ENCODE assay signal across 2 cellular contexts in genomic region chr18:74186661-74187060, GRCh38.
TF ChIP-seq lines count a peak whose summit lies in the region.

No MANE protein-coding gene starts in this region.

TF ChIP-seq in GM23338, 12 proteins besides CTCF, POLR2A, EP300 and RAD21 (continued from another document):
- no peak for TF ChIP-seq REST (IDR thresholded peaks at IDR 0.05; ENCODE audit: unreplicated experiment)
- no peak for TF ChIP-seq JUNB (IDR thresholded peaks at IDR 0.05; ENCODE audit: unreplicated experiment)
- TF ChIP-seq STAT1 (IDR thresholded peaks at IDR 0.05; ENCODE audit: unreplicated experiment): no peak
- TF ChIP-seq EZH2 (IDR thresholded peaks at IDR 0.05; ENCODE audit: low read depth, unreplicated experiment): no peak
- no peak for TF ChIP-seq CREB1 (CRISPR knock-in tag; IDR thresholded peaks at IDR 0.05; ENCODE audit: low read depth)
- TF ChIP-seq, protein P1, sequence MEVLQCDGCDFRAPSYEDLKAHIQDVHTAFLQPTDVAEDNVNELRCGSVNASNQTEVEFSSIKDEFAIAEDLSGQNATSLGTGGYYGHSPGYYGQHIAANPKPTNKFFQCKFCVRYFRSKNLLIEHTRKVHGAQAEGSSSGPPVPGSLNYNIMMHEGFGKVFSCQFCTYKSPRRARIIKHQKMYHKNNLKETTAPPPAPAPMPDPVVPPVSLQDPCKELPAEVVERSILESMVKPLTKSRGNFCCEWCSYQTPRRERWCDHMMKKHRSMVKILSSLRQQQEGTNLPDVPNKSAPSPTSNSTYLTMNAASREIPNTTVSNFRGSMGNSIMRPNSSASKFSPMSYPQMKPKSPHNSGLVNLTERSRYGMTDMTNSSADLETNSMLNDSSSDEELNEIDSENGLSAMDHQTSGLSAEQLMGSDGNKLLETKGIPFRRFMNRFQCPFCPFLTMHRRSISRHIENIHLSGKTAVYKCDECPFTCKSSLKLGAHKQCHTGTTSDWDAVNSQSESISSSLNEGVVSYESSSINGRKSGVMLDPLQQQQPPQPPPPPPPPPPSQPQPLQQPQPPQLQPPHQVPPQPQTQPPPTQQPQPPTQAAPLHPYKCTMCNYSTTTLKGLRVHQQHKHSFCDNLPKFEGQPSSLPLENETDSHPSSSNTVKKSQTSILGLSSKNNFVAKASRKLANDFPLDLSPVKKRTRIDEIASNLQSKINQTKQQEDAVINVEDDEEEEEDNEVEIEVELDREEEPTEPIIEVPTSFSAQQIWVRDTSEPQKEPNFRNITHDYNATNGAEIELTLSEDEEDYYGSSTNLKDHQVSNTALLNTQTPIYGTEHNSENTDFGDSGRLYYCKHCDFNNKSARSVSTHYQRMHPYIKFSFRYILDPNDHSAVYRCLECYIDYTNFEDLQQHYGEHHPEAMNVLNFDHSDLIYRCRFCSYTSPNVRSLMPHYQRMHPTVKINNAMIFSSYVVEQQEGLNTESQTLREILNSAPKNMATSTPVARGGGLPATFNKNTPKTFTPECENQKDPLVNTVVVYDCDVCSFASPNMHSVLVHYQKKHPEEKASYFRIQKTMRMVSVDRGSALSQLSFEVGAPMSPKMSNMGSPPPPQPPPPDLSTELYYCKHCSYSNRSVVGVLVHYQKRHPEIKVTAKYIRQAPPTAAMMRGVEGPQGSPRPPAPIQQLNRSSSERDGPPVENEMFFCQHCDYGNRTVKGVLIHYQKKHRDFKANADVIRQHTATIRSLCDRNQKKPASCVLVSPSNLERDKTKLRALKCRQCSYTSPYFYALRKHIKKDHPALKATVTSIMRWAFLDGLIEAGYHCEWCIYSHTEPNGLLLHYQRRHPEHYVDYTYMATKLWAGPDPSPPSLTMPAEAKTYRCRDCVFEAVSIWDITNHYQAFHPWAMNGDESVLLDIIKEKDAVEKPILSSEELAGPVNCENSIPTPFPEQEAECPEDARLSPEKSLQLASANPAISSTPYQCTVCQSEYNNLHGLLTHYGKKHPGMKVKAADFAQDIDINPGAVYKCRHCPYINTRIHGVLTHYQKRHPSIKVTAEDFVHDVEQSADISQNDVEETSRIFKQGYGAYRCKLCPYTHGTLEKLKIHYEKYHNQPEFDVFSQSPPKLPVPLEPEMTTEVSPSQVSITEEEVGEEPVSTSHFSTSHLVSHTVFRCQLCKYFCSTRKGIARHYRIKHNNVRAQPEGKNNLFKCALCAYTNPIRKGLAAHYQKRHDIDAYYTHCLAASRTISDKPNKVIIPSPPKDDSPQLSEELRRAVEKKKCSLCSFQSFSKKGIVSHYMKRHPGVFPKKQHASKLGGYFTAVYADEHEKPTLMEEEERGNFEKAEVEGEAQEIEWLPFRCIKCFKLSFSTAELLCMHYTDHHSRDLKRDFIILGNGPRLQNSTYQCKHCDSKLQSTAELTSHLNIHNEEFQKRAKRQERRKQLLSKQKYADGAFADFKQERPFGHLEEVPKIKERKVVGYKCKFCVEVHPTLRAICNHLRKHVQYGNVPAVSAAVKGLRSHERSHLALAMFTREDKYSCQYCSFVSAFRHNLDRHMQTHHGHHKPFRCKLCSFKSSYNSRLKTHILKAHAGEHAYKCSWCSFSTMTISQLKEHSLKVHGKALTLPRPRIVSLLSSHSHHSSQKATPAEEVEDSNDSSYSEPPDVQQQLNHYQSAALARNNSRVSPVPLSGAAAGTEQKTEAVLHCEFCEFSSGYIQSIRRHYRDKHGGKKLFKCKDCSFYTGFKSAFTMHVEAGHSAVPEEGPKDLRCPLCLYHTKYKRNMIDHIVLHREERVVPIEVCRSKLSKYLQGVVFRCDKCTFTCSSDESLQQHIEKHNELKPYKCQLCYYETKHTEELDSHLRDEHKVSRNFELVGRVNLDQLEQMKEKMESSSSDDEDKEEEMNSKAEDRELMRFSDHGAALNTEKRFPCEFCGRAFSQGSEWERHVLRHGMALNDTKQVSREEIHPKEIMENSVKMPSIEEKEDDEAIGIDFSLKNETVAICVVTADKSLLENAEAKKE (CRISPR knock-in tag; IDR thresholded peaks at IDR 0.05): no peak
- TF ChIP-seq, protein P2, sequence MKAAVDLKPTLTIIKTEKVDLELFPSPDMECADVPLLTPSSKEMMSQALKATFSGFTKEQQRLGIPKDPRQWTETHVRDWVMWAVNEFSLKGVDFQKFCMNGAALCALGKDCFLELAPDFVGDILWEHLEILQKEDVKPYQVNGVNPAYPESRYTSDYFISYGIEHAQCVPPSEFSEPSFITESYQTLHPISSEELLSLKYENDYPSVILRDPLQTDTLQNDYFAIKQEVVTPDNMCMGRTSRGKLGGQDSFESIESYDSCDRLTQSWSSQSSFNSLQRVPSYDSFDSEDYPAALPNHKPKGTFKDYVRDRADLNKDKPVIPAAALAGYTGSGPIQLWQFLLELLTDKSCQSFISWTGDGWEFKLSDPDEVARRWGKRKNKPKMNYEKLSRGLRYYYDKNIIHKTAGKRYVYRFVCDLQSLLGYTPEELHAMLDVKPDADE (IDR thresholded peaks at IDR 0.05): no peak
- no peak for TF ChIP-seq POLR2AphosphoS5 (IDR thresholded peaks at IDR 0.05; ENCODE audit: low read depth)
- TF ChIP-seq ZNF114 (CRISPR knock-in tag; IDR thresholded peaks at IDR 0.05): no peak
- TF ChIP-seq ZNF331 (CRISPR knock-in tag; IDR thresholded peaks at IDR 0.05; ENCODE audit: low read depth): no peak

TF ChIP-seq in WTC11, 78 proteins besides CTCF, POLR2A, EP300 and RAD21 (continued from another document):
- TF ChIP-seq ZSCAN18 (CRISPR knock-in tag; IDR thresholded peaks at IDR 0.05) (no peak), ZNF416 (CRISPR knock-in tag; IDR thresholded peaks at IDR 0.05) (no peak), ETV6 (CRISPR knock-in tag; IDR thresholded peaks at IDR 0.05) (no peak), ATF6 (CRISPR knock-in tag; IDR thresholded peaks at IDR 0.05) (no peak), JUN (CRISPR knock-in tag; IDR thresholded peaks at IDR 0.05) (no peak), FOXK1 (CRISPR knock-in tag; IDR thresholded peaks at IDR 0.05) (no peak), SOX15 (CRISPR knock-in tag; IDR thresholded peaks at IDR 0.05) (no peak), FOXP1 (CRISPR knock-in tag; IDR thresholded peaks at IDR 0.05; ENCODE audit: borderline replicate concordance) (no peak), TP53 (CRISPR knock-in tag; IDR thresholded peaks at IDR 0.05) (no peak), NFATC4 (CRISPR knock-in tag; IDR thresholded peaks at IDR 0.05) (no peak), ELF4 (CRISPR knock-in tag; IDR thresholded peaks at IDR 0.05; ENCODE audit: low read depth) (no peak), KAT7 (CRISPR knock-in tag; IDR thresholded peaks at IDR 0.05; ENCODE audit: borderline replicate concordance) (no peak), ZNF138 (CRISPR knock-in tag; conservative IDR thresholded peaks at IDR 0.05) (no peak)
- TF ChIP-seq, protein P3, sequence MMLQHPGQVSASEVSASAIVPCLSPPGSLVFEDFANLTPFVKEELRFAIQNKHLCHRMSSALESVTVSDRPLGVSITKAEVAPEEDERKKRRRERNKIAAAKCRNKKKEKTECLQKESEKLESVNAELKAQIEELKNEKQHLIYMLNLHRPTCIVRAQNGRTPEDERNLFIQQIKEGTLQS (CRISPR knock-in tag; conservative IDR thresholded peaks at IDR 0.05): no peak
- TF ChIP-seq, protein P4, sequence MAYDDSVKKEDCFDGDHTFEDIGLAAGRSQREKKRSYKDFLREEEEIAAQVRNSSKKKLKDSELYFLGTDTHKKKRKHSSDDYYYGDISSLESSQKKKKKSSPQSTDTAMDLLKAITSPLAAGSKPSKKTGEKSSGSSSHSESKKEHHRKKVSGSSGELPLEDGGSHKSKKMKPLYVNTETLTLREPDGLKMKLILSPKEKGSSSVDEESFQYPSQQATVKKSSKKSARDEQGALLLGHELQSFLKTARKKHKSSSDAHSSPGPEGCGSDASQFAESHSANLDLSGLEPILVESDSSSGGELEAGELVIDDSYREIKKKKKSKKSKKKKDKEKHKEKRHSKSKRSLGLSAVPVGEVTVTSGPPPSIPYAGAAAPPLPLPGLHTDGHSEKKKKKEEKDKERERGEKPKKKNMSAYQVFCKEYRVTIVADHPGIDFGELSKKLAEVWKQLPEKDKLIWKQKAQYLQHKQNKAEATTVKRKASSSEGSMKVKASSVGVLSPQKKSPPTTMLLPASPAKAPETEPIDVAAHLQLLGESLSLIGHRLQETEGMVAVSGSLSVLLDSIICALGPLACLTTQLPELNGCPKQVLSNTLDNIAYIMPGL (CRISPR knock-in tag; IDR thresholded peaks at IDR 0.05): no peak
- TF ChIP-seq, protein P5, sequence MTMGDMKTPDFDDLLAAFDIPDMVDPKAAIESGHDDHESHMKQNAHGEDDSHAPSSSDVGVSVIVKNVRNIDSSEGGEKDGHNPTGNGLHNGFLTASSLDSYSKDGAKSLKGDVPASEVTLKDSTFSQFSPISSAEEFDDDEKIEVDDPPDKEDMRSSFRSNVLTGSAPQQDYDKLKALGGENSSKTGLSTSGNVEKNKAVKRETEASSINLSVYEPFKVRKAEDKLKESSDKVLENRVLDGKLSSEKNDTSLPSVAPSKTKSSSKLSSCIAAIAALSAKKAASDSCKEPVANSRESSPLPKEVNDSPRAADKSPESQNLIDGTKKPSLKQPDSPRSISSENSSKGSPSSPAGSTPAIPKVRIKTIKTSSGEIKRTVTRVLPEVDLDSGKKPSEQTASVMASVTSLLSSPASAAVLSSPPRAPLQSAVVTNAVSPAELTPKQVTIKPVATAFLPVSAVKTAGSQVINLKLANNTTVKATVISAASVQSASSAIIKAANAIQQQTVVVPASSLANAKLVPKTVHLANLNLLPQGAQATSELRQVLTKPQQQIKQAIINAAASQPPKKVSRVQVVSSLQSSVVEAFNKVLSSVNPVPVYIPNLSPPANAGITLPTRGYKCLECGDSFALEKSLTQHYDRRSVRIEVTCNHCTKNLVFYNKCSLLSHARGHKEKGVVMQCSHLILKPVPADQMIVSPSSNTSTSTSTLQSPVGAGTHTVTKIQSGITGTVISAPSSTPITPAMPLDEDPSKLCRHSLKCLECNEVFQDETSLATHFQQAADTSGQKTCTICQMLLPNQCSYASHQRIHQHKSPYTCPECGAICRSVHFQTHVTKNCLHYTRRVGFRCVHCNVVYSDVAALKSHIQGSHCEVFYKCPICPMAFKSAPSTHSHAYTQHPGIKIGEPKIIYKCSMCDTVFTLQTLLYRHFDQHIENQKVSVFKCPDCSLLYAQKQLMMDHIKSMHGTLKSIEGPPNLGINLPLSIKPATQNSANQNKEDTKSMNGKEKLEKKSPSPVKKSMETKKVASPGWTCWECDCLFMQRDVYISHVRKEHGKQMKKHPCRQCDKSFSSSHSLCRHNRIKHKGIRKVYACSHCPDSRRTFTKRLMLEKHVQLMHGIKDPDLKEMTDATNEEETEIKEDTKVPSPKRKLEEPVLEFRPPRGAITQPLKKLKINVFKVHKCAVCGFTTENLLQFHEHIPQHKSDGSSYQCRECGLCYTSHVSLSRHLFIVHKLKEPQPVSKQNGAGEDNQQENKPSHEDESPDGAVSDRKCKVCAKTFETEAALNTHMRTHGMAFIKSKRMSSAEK (CRISPR knock-in tag; IDR thresholded peaks at IDR 0.05; ENCODE audit: borderline replicate concordance): no peak
